In the genomic region with DNA sequence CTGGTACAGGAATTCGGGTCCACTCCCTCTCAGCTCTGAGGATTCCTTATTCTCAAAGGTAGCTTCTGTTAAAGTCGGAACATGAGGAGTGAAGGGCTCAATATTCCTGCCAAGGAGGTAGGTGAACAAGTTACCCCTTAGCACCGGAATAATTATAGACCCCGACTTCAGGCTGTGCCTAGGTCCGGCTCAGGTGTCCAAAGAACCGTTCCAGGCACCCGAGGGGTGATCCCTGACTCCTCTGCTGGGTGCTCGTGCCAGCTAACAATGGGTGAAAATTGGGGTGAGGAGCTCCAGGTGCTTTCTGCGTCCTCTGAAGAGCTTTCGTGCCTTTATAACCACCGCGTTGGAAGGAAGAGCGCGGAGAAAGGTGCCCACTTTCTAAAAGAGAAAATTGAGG, we compare ENCODE assay signal across 8 cellular contexts. TPM values are rescaled to one million over a fixed set of nuclear protein-coding genes. Genes with fewer than 3 reads are reported as not detected.
DNase-seq lines count a peak whose midpoint lies in the region; ATAC-seq lines count a peak whose summit lies in the region.

No MANE protein-coding gene starts in this region.

- H3K9ac ChIP-seq in HUES64 (ENCODE audit: low read depth, low read length): peak overlapping the region; percentile 99

- H3K4me3 ChIP-seq in ACC112 (ENCODE audit: low read depth, low read length): peak overlapping the region; percentile 91
- H3K4me3 ChIP-seq in HUES64 (ENCODE audit: low read length): peak overlapping the region; percentile 80
- H3K4me3 ChIP-seq in muscle layer of duodenum (ENCODE audit: low read depth in 1 of 2, low read length in 2 of 2): peak overlapping the region; percentile 78 to 84

- no peak for ATAC-seq in central memory CD8-positive, alpha-beta T cell (replicated peaks; ENCODE audit: extremely low read depth, poor library complexity, severe bottlenecking)
- ATAC-seq in GM19395 (IDR thresholded peaks at IDR 0.05; ENCODE audit: unreplicated experiment): no peak

- peaks cover 14% of the 10 kb centered on the region for H3K4me1 ChIP-seq in ACC112 (ENCODE audit: control insufficient read depth, insufficient read depth, low read length, unreplicated experiment)
- no peaks in the 10 kb centered on the region for H3K4me1 ChIP-seq in HUES64 (ENCODE audit: insufficient read depth, low read length)
- H3K4me1 ChIP-seq in muscle layer of duodenum (ENCODE audit: control insufficient read depth in 1 of 2, insufficient read depth in 2 of 2, low read length in 2 of 2): peaks cover 0 to 25% of the 10 kb centered on the region in 2 donors

- no peaks in the 10 kb centered on the region for H3K27me3 ChIP-seq in ACC112 (ENCODE audit: insufficient read depth, low read length)
- no peaks in the 10 kb centered on the region for H3K27me3 ChIP-seq in HUES64 (ENCODE audit: insufficient read depth, low read length)
- H3K27me3 ChIP-seq in muscle layer of duodenum (ENCODE audit: low read depth, low read length): no peaks in the 10 kb centered on the region

- H3K36me3 Mint-ChIP-seq in central memory CD8-positive, alpha-beta T cell (ENCODE audit: insufficient read depth): peaks cover 32% of the 10 kb centered on the region

- peak overlapping the region; percentile 93 for H3K27ac ChIP-seq in ACC112 (ENCODE audit: low read depth, low read length)
- peak overlapping the region; percentile 100 for H3K27ac ChIP-seq in HUES64 (ENCODE audit: low read depth, low read length)
- peak overlapping the region; percentile 96 for H3K27ac ChIP-seq in muscle layer of duodenum (ENCODE audit: low read length)

- H3K4me3 Mint-ChIP-seq in central memory CD8-positive, alpha-beta T cell: peak overlapping the region; percentile 96

- H3K36me3 ChIP-seq in ACC112 (ENCODE audit: insufficient read depth, low read length): peaks cover 6% of the 10 kb centered on the region
- peaks cover 24% of the 10 kb centered on the region for H3K36me3 ChIP-seq in HUES64 (ENCODE audit: insufficient read depth, low read length)
- H3K36me3 ChIP-seq in muscle layer of duodenum (ENCODE audit: control insufficient read depth in 1 of 2, insufficient read depth in 2 of 2, low read length in 2 of 2): peaks cover 18 to 29% of the 10 kb centered on the region in 2 donors

- H3K27ac Mint-ChIP-seq in central memory CD8-positive, alpha-beta T cell (ENCODE audit: low read depth): peak overlapping the region; percentile 99

- peaks cover 31% of the 10 kb centered on the region for H3K79me2 ChIP-seq in ACC112 (ENCODE audit: control insufficient read depth, insufficient read depth, low read length, unreplicated experiment)

- H3K9me3 Mint-ChIP-seq in central memory CD8-positive, alpha-beta T cell: no peaks in the 10 kb centered on the region

- H3K4me1 Mint-ChIP-seq in central memory CD8-positive, alpha-beta T cell: peaks cover 27% of the 10 kb centered on the region

- no peaks in the 10 kb centered on the region for H3K9me3 ChIP-seq in HUES64 (ENCODE audit: insufficient read depth, low read depth, low read length)
- H3K9me3 ChIP-seq in muscle layer of duodenum (ENCODE audit: control insufficient read depth in 1 of 2, low read length in 2 of 2): no peaks in the 10 kb centered on the region

- DNase-seq in central memory CD8-positive, alpha-beta T cell (ENCODE audit: low spot score in 2 of 2): no peak
- DNase-seq in T1000 (lab: John Stamatoyannopoulos, UW) (no peak), DMS 273 treated with DMSO at 0.1 percent for 48 hours (lab: John Stamatoyannopoulos, UW) (no peak), DMS153 (lab: John Stamatoyannopoulos, UW) (no peak)

- H3K27me3 Mint-ChIP-seq in central memory CD8-positive, alpha-beta T cell: no peaks in the 10 kb centered on the region

- WGBS in HUES64: 9% methylated on average over 14 of the region's 14 CpGs

- peak overlapping the region; percentile 35 for H2AFZ ChIP-seq in ACC112 (ENCODE audit: low read length, unreplicated experiment)

RNA-seq across cellular contexts. Expression of gene CYB561A3, which starts 0.4 kb away (rescaled TPM):
- 14.9 TPM for polyA plus RNA-seq in HUES64 (2013, experiment 1 of 2)
- 12.7 TPM for polyA plus RNA-seq in HUES64 (2013, experiment 2 of 2)

RNA-seq across cellular contexts. Expression of gene TMEM138, which starts 0.9 kb away (rescaled TPM):
- polyA plus RNA-seq in HUES64 (2013, experiment 1 of 2): 22.1 TPM
- polyA plus RNA-seq in HUES64 (2013, experiment 2 of 2): 32.1 TPM

RNA-seq across cellular contexts. Expression of gene TKFC, which starts 28.2 kb away (rescaled TPM):
- 34.3 TPM for polyA plus RNA-seq in HUES64 (2013, experiment 1 of 2)
- polyA plus RNA-seq in HUES64 (2013, experiment 2 of 2): 33.7 TPM

RNA-seq across cellular contexts. Expression of gene DDB1, which starts 28.3 kb away (rescaled TPM):
- polyA plus RNA-seq in HUES64 (2013, experiment 1 of 2): 149 TPM
- 145 TPM for polyA plus RNA-seq in HUES64 (2013, experiment 2 of 2)

RNA-seq across cellular contexts. Expression of gene TMEM216, which starts 31.1 kb away (rescaled TPM):
- polyA plus RNA-seq in HUES64 (2013, experiment 1 of 2): 27.2 TPM
- polyA plus RNA-seq in HUES64 (2013, experiment 2 of 2): 29.4 TPM
